In genomic region chr12:71582925-71583324, GRCh38 we compare ENCODE assay signal across 27 cellular contexts.
"Had no signal": no experiment of that assay in that cellular context is flagged by ENCODE, and none has a peak within 500 bp of the region (broad histone marks: within the 10 kb centered on the region; RNA-seq: fewer than 3 reads in every experiment).

No MANE protein-coding gene starts in this region.

- H3K27me3 ChIP-seq: stomach, suprapubic skin, testis, thyroid gland, tibial artery, tibial nerve, transverse colon, upper lobe of left lung, upper lobe of right lung, uterus, vagina had no signal

- H3K4me1 ChIP-seq: stomach, testis, thyroid gland, tibial artery, tibial nerve, transverse colon, upper lobe of left lung, upper lobe of right lung, uterus, vagina had no signal

- FAIRE-seq: urothelium cell line had no signal

- H3K36me3 ChIP-seq: stomach, suprapubic skin, thoracic aorta, thyroid gland, tibial artery, tibial nerve, transverse colon, upper lobe of left lung, upper lobe of right lung, uterus, vagina had no signal

- H3K4me3 ChIP-seq: stomach, suprapubic skin, testis, thoracic aorta, thyroid gland, tibial artery, tibial nerve, transverse colon, upper lobe of left lung, upper lobe of right lung, uterus, vagina had no signal

- ATAC-seq: stimulated activated effector memory CD8-positive, alpha-beta T cell treated with anti-CD3 and anti-CD28 coated beads, Interleukin-12 subunit alpha, Interleukin-12 subunit beta, amount 100 ng/mL, for 72 hours; stimulated activated memory B cell treated with anti-CD40 and anti-IgM and Interleukin-4, amounts not matched to agents 10 μg/mL and 1 μg/mL and 100 μg/mL, for 72 hours; stimulated activated naive B cell treated with anti-CD40 and anti-IgM and Interleukin-4, amounts not matched to agents 10 μg/mL and 1 μg/mL and 100 μg/mL, for 72 hours; stimulated activated naive CD8-positive, alpha-beta T cell treated with anti-CD3 and anti-CD28 coated beads, Interleukin-15, amount 100 ng/mL, for 72 hours; stimulated activated naive CD8-positive, alpha-beta T cell treated with anti-CD3 and anti-CD28 coated beads, Interleukin-15, Interleukin-2, amounts not matched to agents 100 U/mL and 50 U/mL, for 24 hours; upper lobe of right lung had no signal

- DNase-seq: stimulated activated CD4-positive, alpha-beta T cell treated with anti-CD3 and anti-CD28 coated beads, Interleukin-2, amount 100 ng/mL, for 48 hours; stimulated activated CD4-positive, alpha-beta T cell treated with anti-CD3 and anti-CD28 coated beads, Interleukin-4, amount 100 ng/mL, for 1 hour; stimulated activated CD4-positive, alpha-beta T cell treated with anti-CD3 and anti-CD28 coated beads, Interleukin-4, amount 100 ng/mL, for 24 hours; stimulated activated CD4-positive, alpha-beta T cell treated with anti-CD3 and anti-CD28 coated beads, Interleukin-4, amount 100 ng/mL, for 4 hours; stimulated activated CD8-positive, alpha-beta memory T cell treated with anti-CD3 and anti-CD28 coated beads, Interleukin-4, amount 100 ng/mL, for 48 hours; stimulated activated naive B cell treated with anti-CD40 and anti-IgM and Interleukin-4, amounts not matched to agents 10 μg/mL and 1 μg/mL and 100 μg/mL, for 72 hours; stimulated activated naive CD4-positive, alpha-beta T cell; stimulated activated naive CD4-positive, alpha-beta T cell treated with Interleukin-2 at 50 U/mL for 16 hours; stimulated activated naive CD8-positive, alpha-beta T cell treated with anti-CD3 and anti-CD28 coated beads, Interleukin-15, amount 100 ng/mL, for 72 hours; stimulated activated naive CD8-positive, alpha-beta T cell treated with anti-CD3 and anti-CD28 coated beads, Interleukin-15, Interleukin-2, amounts not matched to agents 100 U/mL and 50 U/mL, for 24 hours; stomach; substantia nigra; testis; thyroid gland; tibial artery; transverse colon; trophoblast cell; upper lobe of left lung; upper lobe of right lung; uterus had no signal

- H3K27ac ChIP-seq: stomach, suprapubic skin, testis, thoracic aorta, thyroid gland, tibial artery, tibial nerve, transverse colon, upper lobe of left lung, upper lobe of right lung, uterus, vagina had no signal

- H3K9me3 ChIP-seq: stomach, suprapubic skin, testis, thoracic aorta, thyroid gland, tibial artery, tibial nerve, transverse colon, upper lobe of left lung, upper lobe of right lung, uterus, vagina had no signal
